7 cellular contexts compared by ENCODE assay signal in the genomic region with DNA sequence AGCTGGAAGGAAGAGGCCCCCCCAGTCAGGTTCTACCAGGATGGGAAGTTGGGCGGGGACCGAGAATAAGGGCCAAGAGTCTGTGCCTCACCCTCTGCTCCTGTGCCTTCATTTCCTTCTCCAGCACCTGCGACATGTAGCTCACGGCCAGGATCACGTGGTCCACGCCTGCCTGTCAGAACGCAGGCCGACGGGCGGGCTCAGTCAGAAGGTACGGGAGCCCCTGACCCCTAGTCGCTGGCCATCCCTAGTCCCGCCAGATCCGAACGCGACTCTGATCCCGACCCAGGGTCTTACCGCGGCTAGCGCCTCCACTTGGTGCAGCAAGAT. TPM values are rescaled to one million over a fixed set of nuclear protein-coding genes. Genes with fewer than 3 reads are reported as not detected.
DNase-seq lines count a peak whose midpoint lies in the region; ATAC-seq and TF ChIP-seq lines count a peak whose summit lies in the region.

No MANE protein-coding gene starts in this region.

- in situ Hi-C loops in GM13977 (cut with MboI; ENCODE audit: low pct_unique_long_range_greater_than_20kb, low sequenced_read_pairs, unreplicated experiment) = no loop called here

- H3K9me3 ChIP-seq in endodermal cell (ENCODE audit: control insufficient read depth, low read length) = no peaks in the 10 kb centered on the region

- H3K9me3 Mint-ChIP-seq in endodermal cell = no peaks in the 10 kb centered on the region

- H3K27ac ChIP-seq in endodermal cell (ENCODE audit: low read depth, low read length) = peak overlapping the region; percentile 92

- H3K9ac ChIP-seq in endodermal cell (ENCODE audit: extremely low read depth, low read length, poor library complexity, severe bottlenecking) = peak overlapping the region; percentile 98

- H3K4me3 Mint-ChIP-seq in endodermal cell = peak overlapping the region; percentile 87

- TF ChIP-seq CTCF in GM13977 (IDR thresholded peaks at IDR 0.05; ENCODE audit: extremely low read depth, insufficient read depth, missing control alignments) (no peak), endodermal cell (conservative IDR thresholded peaks at IDR 0.05) (no peak)

- H3K4me3 ChIP-seq in endodermal cell (ENCODE audit: low read length) = peak overlapping the region; percentile 97

- peaks cover 55% of the 10 kb centered on the region for H3K36me3 ChIP-seq in endodermal cell (ENCODE audit: control insufficient read depth, insufficient read depth, low read length)

- H3K36me3 Mint-ChIP-seq in endodermal cell (ENCODE audit: low read depth) = peaks cover 34% of the 10 kb centered on the region

- peaks cover 7% of the 10 kb centered on the region for H3K4me1 ChIP-seq in endodermal cell (ENCODE audit: control insufficient read depth, insufficient read depth, low read length)

- H3K4me1 Mint-ChIP-seq in endodermal cell = peaks cover 10% of the 10 kb centered on the region

- WGBS in endodermal cell (ENCODE audit: insufficient coverage in 1 of 2, insufficient read length in 1 of 2), 2 experiments = 0 to 4% methylated on average over 17 to 20 of the region's 20 CpGs

- no peaks in the 10 kb centered on the region for H3K27me3 ChIP-seq in endodermal cell (ENCODE audit: control insufficient read depth, insufficient read depth, low read length, poor library complexity, severe bottlenecking)

- no peak for ATAC-seq in GM18517 (IDR thresholded peaks at IDR 0.05; ENCODE audit: unreplicated experiment)

- peak overlapping the region; percentile 97 for H3K27ac Mint-ChIP-seq in endodermal cell

- peaks cover 1% of the 10 kb centered on the region for H3K27me3 Mint-ChIP-seq in endodermal cell (ENCODE audit: insufficient read depth)

- DNase-seq in GM13977 (ENCODE audit: low spot score) = peak; percentile 73
- peak; percentile 5 for DNase-seq in NCI-H1105 treated with DMSO at 0.1 percent for 48 hours (lab: John Stamatoyannopoulos, UW)
- peak; percentile 79 for DNase-seq in activated CD8-positive, alpha-beta memory T cell treated with anti-CD3 and anti-CD28 coated beads for 24 hours
- DNase-seq in endodermal cell = peak; percentile 84
- peak; percentile 68 for DNase-seq in mucosa of gallbladder (ENCODE audit: low spot score)
- DNase-seq in stimulated activated CD8-positive, alpha-beta memory T cell treated with anti-CD3 and anti-CD28 coated beads, Interleukin-7, amount 100 ng/mL, for 48 hours (ENCODE audit: extremely low read depth in 1 of 2, low read depth in 1 of 2) = peak; percentile 37 to 55

RNA-seq across cellular contexts. Expression of a gene that starts 0.5 kb away (rescaled TPM):
- total RNA-seq in endodermal cell (10 to 100 TPM; 35.5 to 38.2 TPM), mucosa of gallbladder (51.9 TPM)
- polyA plus RNA-seq in endodermal cell (2013, experiment 1 of 2) = 20.3 TPM
- polyA plus RNA-seq in endodermal cell (2013, experiment 2 of 2) = 19.3 TPM

RNA-seq across cellular contexts. Expression of a gene that starts 3.8 kb away (rescaled TPM):
- 1 to 10 TPM; 1.4 to 3.0 TPM for total RNA-seq in endodermal cell
- polyA plus RNA-seq in endodermal cell (2013, experiment 1 of 2) = 1.5 TPM
- 1.7 TPM for polyA plus RNA-seq in endodermal cell (2013, experiment 2 of 2)
- total RNA-seq in mucosa of gallbladder = 0.43 TPM

RNA-seq across cellular contexts. Expression of a gene that starts 33.9 kb away (rescaled TPM):
- 10 to 100 TPM; 47.3 to 47.6 TPM for total RNA-seq in endodermal cell
- 38.6 TPM for polyA plus RNA-seq in endodermal cell (2013, experiment 1 of 2)
- 33.5 TPM for polyA plus RNA-seq in endodermal cell (2013, experiment 2 of 2)
- total RNA-seq in mucosa of gallbladder = 55.6 TPM

RNA-seq across cellular contexts. Expression of a gene that starts 34.0 kb away (rescaled TPM):
- 10 to 100 TPM; 30.8 to 35.5 TPM for total RNA-seq in endodermal cell
- 21.9 TPM for polyA plus RNA-seq in endodermal cell (2013, experiment 1 of 2)
- 17.2 TPM for polyA plus RNA-seq in endodermal cell (2013, experiment 2 of 2)
- total RNA-seq in mucosa of gallbladder = 45.5 TPM

RNA-seq across cellular contexts. Expression of a gene that starts 49.1 kb away (rescaled TPM):
- total RNA-seq in endodermal cell (100 to 1,000 TPM; 188 to 216 TPM), mucosa of gallbladder (128 TPM)
- polyA plus RNA-seq in endodermal cell (2013, experiment 1 of 2) = 90.5 TPM
- polyA plus RNA-seq in endodermal cell (2013, experiment 2 of 2) = 84.2 TPM

Comparison
In these comparisons a context has a peak if more than half of its experiments do, and no peak if none do; other contexts are left out.
1. DNase-seq: peak in every context shown above with its lines; median percentile 84 in endodermal cell; 79 in activated CD8-positive, alpha-beta memory T cell treated with anti-CD3 and anti-CD28 coated beads for 24 hours; 73 in GM13977; 68 in mucosa of gallbladder; 46 in stimulated activated CD8-positive, alpha-beta memory T cell treated with anti-CD3 and anti-CD28 coated beads, Interleukin-7, amount 100 ng/mL, for 48 hours; 5 in NCI-H1105 treated with DMSO at 0.1 percent for 48 hours.